In genomic region chr2:39696072-39696471, GRCh38 we compare ENCODE assay signal across 11 cellular contexts. TPM values are rescaled to one million over a fixed set of nuclear protein-coding genes. Genes with fewer than 3 reads are reported as not detected.
DNase-seq lines count a peak whose midpoint lies in the region; ATAC-seq, FAIRE-seq and TF ChIP-seq lines count a peak whose summit lies in the region.
"Had no signal": no experiment of that assay in that cellular context is flagged by ENCODE, and none has a peak within 500 bp of the region (broad histone marks: within the 10 kb centered on the region; RNA-seq: fewer than 3 reads in every experiment).

No MANE protein-coding gene starts in this region.

- H3K4me1 Mint-ChIP-seq in activated CD8-positive, alpha-beta memory T cell treated with anti-CD3 and anti-CD28 coated beads, Interleukin-2, amount 10 ng/mL, durations not matched to agents 7 days and 5 days = no peaks in the 10 kb centered on the region
- no peaks in the 10 kb centered on the region for H3K4me1 Mint-ChIP-seq in activated naive CD8-positive, alpha-beta T cell treated with anti-CD3 and anti-CD28 coated beads for 36 hours

- no peak overlapping the region for H2BK15ac ChIP-seq in mesendoderm (replicated peaks; ENCODE audit: low read depth)

- H2BK120ac ChIP-seq in mesendoderm (ENCODE audit: low read depth, low read length) = no peak overlapping the region

- DNase-seq in DMS 273 (lab: John Stamatoyannopoulos, UW; ENCODE audit: unreplicated experiment) (peak; percentile 86), NCI-H2029 (lab: John Stamatoyannopoulos, UW) (peak; percentile 88), bronchial epithelial cell (ENCODE audit: low read depth) (peak; percentile 63), mesendoderm (peak; percentile 87), NCI-H1436 (lab: John Stamatoyannopoulos, UW) (no peak)
- no peak for DNase-seq in activated CD8-positive, alpha-beta memory T cell treated with anti-CD3 and anti-CD28 coated beads, Interleukin-2, amount 10 ng/mL, durations not matched to agents 7 days and 5 days
- no peak for DNase-seq in activated naive CD8-positive, alpha-beta T cell treated with anti-CD3 and anti-CD28 coated beads for 36 hours
- DNase-seq: cortex of kidney had no signal

- no peak overlapping the region for H3K27ac ChIP-seq in mesendoderm (ENCODE audit: low read depth, low read length)
- H3K27ac ChIP-seq: parathyroid adenoma had no signal

- H3K9ac ChIP-seq in mesendoderm (ENCODE audit: low read length) = no peak overlapping the region
- H3K9ac ChIP-seq: parathyroid adenoma had no signal

- no peak overlapping the region for H3K4me2 ChIP-seq in mesendoderm (ENCODE audit: low read length)

- H3K4me1 ChIP-seq in mesendoderm (ENCODE audit: control insufficient read depth, low read depth, low read length) = no peaks in the 10 kb centered on the region
- H3K4me1 ChIP-seq: parathyroid adenoma had no signal

- H3K56ac ChIP-seq in mesendoderm (ENCODE audit: low read length) = no peak overlapping the region

- no peak for TF ChIP-seq CTCF in bronchial epithelial cell (IDR thresholded peaks at IDR 0.05; ENCODE audit: insufficient read depth, low read length, severe bottlenecking)

- no peak overlapping the region for H3K23ac ChIP-seq in mesendoderm (ENCODE audit: low read length)

- no peak for FAIRE-seq in bronchial epithelial cell (lab: Jason Lieb, UNC)

- H3K79me1 ChIP-seq in mesendoderm (ENCODE audit: low read length) = no peaks in the 10 kb centered on the region

- no peak overlapping the region for H3K18ac ChIP-seq in mesendoderm (ENCODE audit: low read length)

- no peak overlapping the region for H2AK5ac ChIP-seq in mesendoderm (ENCODE audit: low read length)

- H2BK5ac ChIP-seq in mesendoderm (ENCODE audit: low read length) = no peak overlapping the region

- no peak overlapping the region for H3K4me3 ChIP-seq in bronchial epithelial cell (ENCODE audit: low read depth, low read length)
- H3K4me3 ChIP-seq in mesendoderm (ENCODE audit: low read length) = no peak overlapping the region

- H3K36me3 Mint-ChIP-seq in activated CD8-positive, alpha-beta memory T cell treated with anti-CD3 and anti-CD28 coated beads, Interleukin-2, amount 10 ng/mL, durations not matched to agents 7 days and 5 days = no peaks in the 10 kb centered on the region
- no peaks in the 10 kb centered on the region for H3K36me3 Mint-ChIP-seq in activated naive CD8-positive, alpha-beta T cell treated with anti-CD3 and anti-CD28 coated beads for 36 hours

- no CpG with 5 or more reads among the region's 3 CpGs for WGBS in mesendoderm (ENCODE audit: extremely low coverage, insufficient coverage, low lambda C conversion rate)

- H4K8ac ChIP-seq in mesendoderm (ENCODE audit: low read depth, low read length) = no peak overlapping the region

- H4K5ac ChIP-seq in mesendoderm (ENCODE audit: low read length) = no peak overlapping the region

- no peaks in the 10 kb centered on the region for H3K36me3 ChIP-seq in bronchial epithelial cell (ENCODE audit: control insufficient read depth, insufficient read depth, low read length)
- H3K36me3 ChIP-seq in mesendoderm (ENCODE audit: control insufficient read depth, insufficient read depth, low read length) = no peaks in the 10 kb centered on the region

- no peak for ATAC-seq in activated CD8-positive, alpha-beta memory T cell treated with anti-CD3 and anti-CD28 coated beads, Interleukin-2, amount 10 ng/mL, durations not matched to agents 7 days and 5 days
- no peak for ATAC-seq in HG02798 (IDR thresholded peaks at IDR 0.05; ENCODE audit: poor library complexity, unreplicated experiment)

- CTCF ChIA-PET in activated CD8-positive, alpha-beta memory T cell treated with anti-CD3 and anti-CD28 coated beads, Interleukin-2, amount 10 ng/mL, durations not matched to agents 7 days and 5 days (lab: Charles Lee) = interaction anchor here (0.7 kb wide), 1 partner anchor 12 kb away, joined by 4 read pairs; no protein-coding TSS in a partner anchor

- H3K9me3 Mint-ChIP-seq in activated CD8-positive, alpha-beta memory T cell treated with anti-CD3 and anti-CD28 coated beads, Interleukin-2, amount 10 ng/mL, durations not matched to agents 7 days and 5 days (ENCODE audit: low read depth) = no peaks in the 10 kb centered on the region
- peaks cover 8% of the 10 kb centered on the region for H3K9me3 Mint-ChIP-seq in activated naive CD8-positive, alpha-beta T cell treated with anti-CD3 and anti-CD28 coated beads for 36 hours

- H3K27me3 ChIP-seq in bronchial epithelial cell (ENCODE audit: control insufficient read depth, insufficient read depth, low read length) (no peaks in the 10 kb centered on the region), mesendoderm (ENCODE audit: insufficient read depth, low read length, poor library complexity) (no peaks in the 10 kb centered on the region)

- no peak overlapping the region for H3K4ac ChIP-seq in mesendoderm (ENCODE audit: low read depth, low read length)

- H3K27ac Mint-ChIP-seq in activated CD8-positive, alpha-beta memory T cell treated with anti-CD3 and anti-CD28 coated beads, Interleukin-2, amount 10 ng/mL, durations not matched to agents 7 days and 5 days = no peak overlapping the region
- H3K27ac Mint-ChIP-seq in activated naive CD8-positive, alpha-beta T cell treated with anti-CD3 and anti-CD28 coated beads for 36 hours = no peak overlapping the region
- H3K27ac Mint-ChIP-seq: T-helper 2 cell treated with Interferon-gamma antibody and Interleukin-4, amounts not matched to agents 5 μg/mL and 100 μg/mL, for 36 hours had no signal

- H3K4me3 Mint-ChIP-seq in activated CD8-positive, alpha-beta memory T cell treated with anti-CD3 and anti-CD28 coated beads, Interleukin-2, amount 10 ng/mL, durations not matched to agents 7 days and 5 days = no peak overlapping the region
- H3K4me3 Mint-ChIP-seq in activated naive CD8-positive, alpha-beta T cell treated with anti-CD3 and anti-CD28 coated beads for 36 hours = no peak overlapping the region
- H3K4me3 Mint-ChIP-seq: T-helper 2 cell treated with Interferon-gamma antibody and Interleukin-4, amounts not matched to agents 5 μg/mL and 100 μg/mL, for 36 hours had no signal

- peaks cover 35% of the 10 kb centered on the region for H3K27me3 Mint-ChIP-seq in activated CD8-positive, alpha-beta memory T cell treated with anti-CD3 and anti-CD28 coated beads, Interleukin-2, amount 10 ng/mL, durations not matched to agents 7 days and 5 days
- H3K27me3 Mint-ChIP-seq in activated naive CD8-positive, alpha-beta T cell treated with anti-CD3 and anti-CD28 coated beads for 36 hours = no peaks in the 10 kb centered on the region

- no peaks in the 10 kb centered on the region for H3K79me2 ChIP-seq in mesendoderm (ENCODE audit: control insufficient read depth, insufficient read depth, low read length)
- H3K79me2 ChIP-seq: parathyroid adenoma had no signal

RNA-seq across cellular contexts. Expression of gene TMEM178A, which starts 30.4 kb away (rescaled TPM):
- 0.26 and 0.51 TPM in 2 replicates for total RNA-seq in bronchial epithelial cell
- 5.1 TPM for polyA plus RNA-seq in mesendoderm (2013, experiment 1 of 2)
- 4.7 TPM for polyA plus RNA-seq in mesendoderm (2013, experiment 2 of 2)
- total RNA-seq in activated CD8-positive, alpha-beta memory T cell treated with anti-CD3 and anti-CD28 coated beads, Interleukin-2, amount 10 ng/mL, durations not matched to agents 7 days and 5 days = not detected
- under 1 TPM; 0.16 TPM for total RNA-seq in activated naive CD8-positive, alpha-beta T cell treated with anti-CD3 and anti-CD28 coated beads for 36 hours

Comparison
In these comparisons a context has a peak if more than half of its experiments do, and no peak if none do; other contexts are left out.
1. DNase-seq: peak in DMS 273 (single experiment), NCI-H2029 (single experiment), bronchial epithelial cell (single experiment) and mesendoderm (single experiment); none in NCI-H1436 (single experiment), activated CD8-positive, alpha-beta memory T cell treated with anti-CD3 and anti-CD28 coated beads, Interleukin-2, amount 10 ng/mL, durations not matched to agents 7 days and 5 days (single experiment) and activated naive CD8-positive, alpha-beta T cell treated with anti-CD3 and anti-CD28 coated beads for 36 hours (single experiment).